ENCODE assay signal across 27 cellular contexts in the genomic region with DNA sequence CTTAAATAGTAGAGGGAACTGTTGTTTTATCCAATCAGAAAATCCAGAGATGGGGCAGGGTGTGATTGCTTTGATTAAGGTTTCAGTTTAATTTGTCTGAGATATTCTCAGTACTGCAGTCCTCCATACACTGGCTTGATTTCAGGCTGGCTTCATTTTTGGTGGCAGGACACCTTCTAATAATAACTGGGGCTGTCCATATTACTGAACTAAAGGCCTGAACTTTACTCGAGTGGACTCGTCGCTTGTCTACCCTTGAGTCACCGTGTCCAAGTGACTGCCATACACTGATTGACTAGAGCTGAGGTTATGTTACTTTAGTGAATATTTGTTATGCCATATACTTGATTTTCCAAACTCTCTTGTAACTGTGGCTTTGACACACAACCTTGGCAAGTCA.
"Had no signal": no experiment of that assay in that cellular context is flagged by ENCODE, and none has a peak within 500 bp of the region (broad histone marks: within the 10 kb centered on the region; RNA-seq: fewer than 3 reads in every experiment).

No MANE protein-coding gene starts in this region.

- H3K9me3 ChIP-seq: stomach, suprapubic skin, testis, thoracic aorta, thyroid gland, tibial artery, tibial nerve, transverse colon, upper lobe of left lung, upper lobe of right lung, uterus, vagina had no signal

- DNase-seq: stimulated activated CD4-positive, alpha-beta T cell treated with anti-CD3 and anti-CD28 coated beads, Interleukin-2, amount 100 ng/mL, for 48 hours; stimulated activated CD4-positive, alpha-beta T cell treated with anti-CD3 and anti-CD28 coated beads, Interleukin-4, amount 100 ng/mL, for 1 hour; stimulated activated CD4-positive, alpha-beta T cell treated with anti-CD3 and anti-CD28 coated beads, Interleukin-4, amount 100 ng/mL, for 24 hours; stimulated activated CD4-positive, alpha-beta T cell treated with anti-CD3 and anti-CD28 coated beads, Interleukin-4, amount 100 ng/mL, for 4 hours; stimulated activated CD8-positive, alpha-beta memory T cell treated with anti-CD3 and anti-CD28 coated beads, Interleukin-4, amount 100 ng/mL, for 48 hours; stimulated activated naive B cell treated with anti-CD40 and anti-IgM and Interleukin-4, amounts not matched to agents 10 μg/mL and 1 μg/mL and 100 μg/mL, for 72 hours; stimulated activated naive CD4-positive, alpha-beta T cell; stimulated activated naive CD4-positive, alpha-beta T cell treated with Interleukin-2 at 50 U/mL for 16 hours; stimulated activated naive CD8-positive, alpha-beta T cell treated with anti-CD3 and anti-CD28 coated beads, Interleukin-15, amount 100 ng/mL, for 72 hours; stimulated activated naive CD8-positive, alpha-beta T cell treated with anti-CD3 and anti-CD28 coated beads, Interleukin-15, Interleukin-2, amounts not matched to agents 100 U/mL and 50 U/mL, for 24 hours; stomach; substantia nigra; testis; thyroid gland; tibial artery; transverse colon; trophoblast cell; upper lobe of left lung; upper lobe of right lung; uterus had no signal

- ATAC-seq: stimulated activated effector memory CD8-positive, alpha-beta T cell treated with anti-CD3 and anti-CD28 coated beads, Interleukin-12 subunit alpha, Interleukin-12 subunit beta, amount 100 ng/mL, for 72 hours; stimulated activated memory B cell treated with anti-CD40 and anti-IgM and Interleukin-4, amounts not matched to agents 10 μg/mL and 1 μg/mL and 100 μg/mL, for 72 hours; stimulated activated naive B cell treated with anti-CD40 and anti-IgM and Interleukin-4, amounts not matched to agents 10 μg/mL and 1 μg/mL and 100 μg/mL, for 72 hours; stimulated activated naive CD8-positive, alpha-beta T cell treated with anti-CD3 and anti-CD28 coated beads, Interleukin-15, amount 100 ng/mL, for 72 hours; stimulated activated naive CD8-positive, alpha-beta T cell treated with anti-CD3 and anti-CD28 coated beads, Interleukin-15, Interleukin-2, amounts not matched to agents 100 U/mL and 50 U/mL, for 24 hours; upper lobe of right lung had no signal

- H3K27ac ChIP-seq: stomach, suprapubic skin, testis, thoracic aorta, thyroid gland, tibial artery, tibial nerve, transverse colon, upper lobe of left lung, upper lobe of right lung, uterus, vagina had no signal

- FAIRE-seq: urothelium cell line had no signal

- H3K27me3 ChIP-seq: stomach, suprapubic skin, testis, thyroid gland, tibial artery, tibial nerve, transverse colon, upper lobe of left lung, upper lobe of right lung, uterus, vagina had no signal

- H3K4me3 ChIP-seq: stomach, suprapubic skin, testis, thoracic aorta, thyroid gland, tibial artery, tibial nerve, transverse colon, upper lobe of left lung, upper lobe of right lung, uterus, vagina had no signal

- H3K4me1 ChIP-seq: stomach, suprapubic skin, testis, thyroid gland, tibial artery, tibial nerve, transverse colon, upper lobe of left lung, upper lobe of right lung, uterus, vagina had no signal

- H3K36me3 ChIP-seq: stomach, suprapubic skin, thoracic aorta, thyroid gland, tibial artery, tibial nerve, transverse colon, upper lobe of left lung, upper lobe of right lung, uterus, vagina had no signal
